In the genomic region with DNA sequence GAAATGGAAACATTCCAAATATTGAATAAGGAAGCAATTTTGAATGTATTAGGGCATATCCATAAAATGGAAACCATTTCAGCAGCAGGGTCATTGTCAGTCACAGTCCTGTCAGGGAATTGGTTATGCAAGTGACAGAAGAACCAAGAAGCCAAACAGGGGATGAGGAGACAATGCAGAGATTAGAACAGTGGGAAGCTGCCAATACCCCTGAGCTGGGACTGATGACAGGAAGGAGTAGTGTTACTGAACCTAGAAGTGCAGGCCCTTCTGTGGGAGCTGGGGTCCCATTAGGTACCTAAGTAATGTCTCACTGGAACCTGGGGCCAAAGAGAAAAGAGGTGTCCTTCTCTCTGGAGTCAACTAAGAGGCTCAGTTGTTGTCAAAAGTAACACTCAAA, we compare ENCODE assay signal across 33 cellular contexts. TPM values are rescaled to one million over a fixed set of nuclear protein-coding genes. Genes with fewer than 3 reads are reported as not detected.
"Had no signal": no experiment of that assay in that cellular context is flagged by ENCODE, and none has a peak within 500 bp of the region (broad histone marks: within the 10 kb centered on the region; RNA-seq: fewer than 3 reads in every experiment).

No MANE protein-coding gene starts in this region.

- H3K4me3 ChIP-seq: esophagus muscularis mucosa, gastrocnemius medialis had no signal

- H3K27me3 ChIP-seq: brain microvascular endothelial cell, esophagus muscularis mucosa, foreskin keratinocyte, gastrocnemius medialis had no signal

- DNase-seq: activated B cell treated with CpG ODN at 0.5 μM for 24 hours; activated CD4-positive, alpha-beta T cell treated with anti-CD3 and anti-CD28 coated beads for 48 hours; activated CD4-positive, alpha-beta T cell treated with anti-CD3 and anti-CD28 coated beads, Interleukin-2, amount 50 U/mL, for 1 hour; activated CD4-positive, alpha-beta T cell treated with anti-CD3 and anti-CD28 coated beads, Interleukin-2, amount 50 U/mL, for 48 hours; activated CD8-positive, alpha-beta memory T cell treated with anti-CD3 and anti-CD28 coated beads for 24 hours; activated CD8-positive, alpha-beta T cell treated with anti-CD3 and anti-CD28 coated beads for 36 hours; activated effector memory CD4-positive, alpha-beta T cell treated with Interleukin-2 at 50 U/mL for 16 hours; activated gamma-delta T cell treated with Interleukin-2 at 50 U/mL for 16 hours; activated naive CD4-positive, alpha-beta T cell treated with anti-CD3 and anti-CD28 coated beads, Interleukin-2, amount 50 U/mL, for 16 hours; activated naive CD4-positive, alpha-beta T cell treated with Interleukin-2 at 50 U/mL for 16 hours; activated T-cell treated with anti-CD3 and anti-CD28 coated beads, Interleukin-2, amount 50 U/mL, for 4 hours; amniotic stem cell; anterior cingulate cortex; brain microvascular endothelial cell; cortex of kidney; dermis blood vessel endothelial cell; effector CD4-positive, alpha-beta T cell; effector memory CD8-positive, alpha-beta T cell; erythroblast; foreskin keratinocyte; gastrocnemius medialis; glutamatergic neuron; T-helper 1 cell; T-helper 17 cell; T1000; WERI-Rb-1 had no signal

- H3K9me3 ChIP-seq: esophagus muscularis mucosa, gastrocnemius medialis had no signal

- H3K36me3 ChIP-seq: brain microvascular endothelial cell, esophagus muscularis mucosa, gastrocnemius medialis, WERI-Rb-1 had no signal

- H3K27ac ChIP-seq: brain microvascular endothelial cell, esophagus muscularis mucosa, foreskin keratinocyte, gastrocnemius medialis, WERI-Rb-1 had no signal

- H3K4me1 ChIP-seq: esophagus muscularis mucosa, foreskin keratinocyte, gastrocnemius medialis had no signal

- ATAC-seq: activated CD4-positive, CD25-positive, alpha-beta regulatory T cell treated with anti-CD3 and anti-CD28 coated beads, Interleukin-2, amount 50 U/mL, for 24 hours; activated CD8-positive, alpha-beta T cell treated with anti-CD3 and anti-CD28 coated beads for 36 hours; activated T-cell treated with anti-CD3 and anti-CD28 coated beads, Interleukin-2, amount 50 U/mL, for 4 hours; activated T-helper 17 cell treated with anti-CD3 and anti-CD28 coated beads, Interleukin-2, amount 50 U/mL, for 72 hours; effector memory CD8-positive, alpha-beta T cell; foreskin keratinocyte; gastrocnemius medialis; T-helper 17 cell had no signal

RNA-seq across cellular contexts. Expression of a gene that starts 37.6 kb away (rescaled TPM):
- total RNA-seq: activated B cell treated with CpG ODN at 0.5 μM for 24 hours; activated CD8-positive, alpha-beta T cell treated with anti-CD3 and anti-CD28 coated beads for 36 hours; activated T-cell treated with anti-CD3 and anti-CD28 coated beads, Interleukin-2, amount 50 U/mL, for 4 hours; activated T-helper 17 cell treated with anti-CD3 and anti-CD28 coated beads, Interleukin-2, amount 50 U/mL, for 72 hours; astrocyte; bronchial epithelial cell; chondrocyte; dermis blood vessel endothelial cell; esophagus muscularis mucosa; foreskin keratinocyte; gastrocnemius medialis; T-helper 17 cell had no signal
- polyA plus RNA-seq: adipose tissue, foreskin keratinocyte had no signal
